In the genomic region with DNA sequence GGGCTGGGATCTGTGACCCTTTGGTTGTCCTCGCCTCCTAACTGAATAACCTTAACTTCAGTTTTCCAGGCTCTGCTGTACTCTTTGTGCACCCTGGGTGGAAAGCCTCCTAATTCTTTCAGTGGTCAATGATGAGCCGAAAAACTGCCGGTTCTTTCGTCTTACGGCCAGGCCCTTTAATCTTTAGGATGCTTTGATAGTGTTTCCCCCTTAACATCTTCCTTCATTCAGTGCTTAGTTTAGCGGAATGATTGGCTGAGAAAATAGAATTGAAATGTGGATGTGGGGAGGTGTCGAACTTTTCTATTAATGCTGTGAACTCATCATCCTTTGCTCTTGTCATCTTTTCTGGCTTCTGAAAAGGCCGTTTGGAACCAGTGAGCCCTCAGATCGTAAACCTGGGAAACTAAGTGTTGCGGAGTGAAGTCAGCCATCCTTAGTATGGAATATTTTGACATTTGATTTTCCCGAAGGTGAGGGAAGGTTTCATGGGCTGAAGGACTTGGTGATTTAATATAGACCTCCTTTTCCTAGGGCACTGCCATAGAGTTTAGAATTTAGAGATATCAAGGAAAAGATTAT, we compare ENCODE assay signal across 8 cellular contexts. TPM values are rescaled to one million over a fixed set of nuclear protein-coding genes. Genes with fewer than 3 reads are reported as not detected.
DNase-seq lines count a peak whose midpoint lies in the region; ATAC-seq and TF ChIP-seq lines count a peak whose summit lies in the region.

No MANE protein-coding gene starts in this region.

- H3K36me3 ChIP-seq in right atrium auricular region, result peaks cover 20% of the 10 kb centered on the region

- peaks cover 0 to 26% of the 10 kb centered on the region in 2 donors for H3K4me1 ChIP-seq in right atrium auricular region

- CTCF ChIA-PET in T-cell (lab: Charles Lee), result no interaction called here

- TF ChIP-seq CTCF in right atrium auricular region (IDR thresholded peaks at IDR 0.05) (no peak), fibroblast of pulmonary artery (IDR thresholded peaks at IDR 0.05; ENCODE audit: low read length, missing control alignments) (no peak), progenitor cell of endocrine pancreas (IDR thresholded peaks at IDR 0.05; ENCODE audit: unreplicated experiment) (no peak)

- H3K27ac ChIP-seq in right atrium auricular region, result peak overlapping the region; percentile 94 to 96

- H3K9me3 Mint-ChIP-seq in T-cell (no peaks in the 10 kb centered on the region), progenitor cell of endocrine pancreas (ENCODE audit: low read depth) (no peaks in the 10 kb centered on the region)

- ATAC-seq in left ventricle myocardium superior (no peak), T-cell (replicated peaks in 1 of 4) (no peak)

- intact Hi-C loops in left ventricle myocardium superior (cut with micrococcal nuclease), result no loop called here

- H3K4me3 Mint-ChIP-seq in T-cell (peak overlapping the region; percentile 98 to 100 (median 99)), progenitor cell of endocrine pancreas (ENCODE audit: low read depth) (peak overlapping the region; percentile 99)

- no peaks in the 10 kb centered on the region for H3K9me3 ChIP-seq in right atrium auricular region

- POLR2A ChIA-PET in T-cell (lab: Charles Lee), result interaction anchor here in 1 of 2 donors (0.6 kb wide), 1 partner anchor 9 kb away, joined by 3 read pairs; no protein-coding TSS in a partner anchor

- DNase-seq in right atrium auricular region (ENCODE audit: low spot score) (no peak), left ventricle myocardium superior (no peak), T-cell (no peak), fibroblast of pulmonary artery (ENCODE audit: low read depth) (no peak), progenitor cell of endocrine pancreas (ENCODE audit: low spot score, unreplicated experiment) (no peak), occipital lobe (lab: John Stamatoyannopoulos, UW) (no peak), NCI-H774 (lab: John Stamatoyannopoulos, UW) (no peak), T-helper 9 cell (no peak)

- peak overlapping the region; percentile 99 to 100 for H3K27ac Mint-ChIP-seq in T-cell
- peak overlapping the region; percentile 98 for H3K27ac Mint-ChIP-seq in progenitor cell of endocrine pancreas

- H3K27me3 ChIP-seq in right atrium auricular region, result no peaks in the 10 kb centered on the region

- no peaks in the 10 kb centered on the region for H3K27me3 Mint-ChIP-seq in T-cell
- H3K27me3 Mint-ChIP-seq in progenitor cell of endocrine pancreas, result no peaks in the 10 kb centered on the region

- H3K36me3 Mint-ChIP-seq in T-cell (peaks cover 17% of the 10 kb centered on the region), progenitor cell of endocrine pancreas (ENCODE audit: insufficient read depth) (peaks cover 11% of the 10 kb centered on the region)

- H3K4me1 Mint-ChIP-seq in T-cell (peaks cover 69 to 73% (median 70%) of the 10 kb centered on the region in 3 donors), progenitor cell of endocrine pancreas (ENCODE audit: low read depth) (peaks cover 18% of the 10 kb centered on the region)

- H3K4me3 ChIP-seq in right atrium auricular region (peak overlapping the region; percentile 85 to 90), fibroblast of pulmonary artery (replicated peaks; ENCODE audit: low read depth, low read length) (peak overlapping the region; percentile 97)

RNA-seq across cellular contexts. Expression of gene GARS1, which starts 0.9 kb away (rescaled TPM):
- total RNA-seq in right atrium auricular region (10 to 100 TPM; 35.5 to 72.6 TPM), left ventricle myocardium superior (31.6 TPM), T-cell (100 to 1,000 TPM in 4 of 5 donors, 10 to 100 TPM in 1; 78.8 to 121 (median 114) TPM), progenitor cell of endocrine pancreas (117 and 141 TPM in 2 replicates), occipital lobe (47.1 TPM)
